In genomic region chr19:16626796-16627193, GRCh38 we compare ENCODE assay signal across 7 cellular contexts. TPM values are rescaled to one million over a fixed set of nuclear protein-coding genes. Genes with fewer than 3 reads are reported as not detected.
DNase-seq lines count a peak whose midpoint lies in the region; ATAC-seq lines count a peak whose summit lies in the region.

No MANE protein-coding gene starts in this region.

- peaks cover 29% of the 10 kb centered on the region for H3K4me1 Mint-ChIP-seq in activated T-helper 2 cell treated with anti-CD3 and anti-CD28 coated beads, Interferon-gamma antibody, Interleukin-2, Interleukin-4, amounts not matched to agents 10 μg/mL and 5 μg/mL and 100 μg/mL, durations not matched to agents 14 hours and 24 hours and 36 hours (ENCODE audit: low read depth)
- peaks cover 44% of the 10 kb centered on the region for H3K4me1 Mint-ChIP-seq in stimulated activated naive CD8-positive, alpha-beta T cell treated with anti-CD3 and anti-CD28 coated beads, Interleukin-15, Interleukin-2, amounts not matched to agents 100 ng/mL and 50 ng/mL, for 24 hours (ENCODE audit: low read depth)

- ATAC-seq in HG02840 (IDR thresholded peaks at IDR 0.05; ENCODE audit: low FRiP score, unreplicated experiment) = no peak

- intact Hi-C loops in activated T-helper 2 cell treated with anti-CD3 and anti-CD28 coated beads, Interferon-gamma antibody, Interleukin-2, Interleukin-4, amounts not matched to agents 10 μg/mL and 5 μg/mL and 100 μg/mL, durations not matched to agents 14 hours and 24 hours and 36 hours (cut with micrococcal nuclease) = no loop called here

- peak overlapping the region; percentile 98 for H3K4me3 ChIP-seq in HUES48 (ENCODE audit: low read depth, low read length)
- peak overlapping the region; percentile 84 for H3K4me3 ChIP-seq in iPS-18c (ENCODE audit: insufficient read depth, low read depth, low read length)

- H3K9ac ChIP-seq in HUES48 (ENCODE audit: low read depth, low read length) = peak overlapping the region; percentile 59

- peak overlapping the region; percentile 86 for H3K27ac Mint-ChIP-seq in activated T-helper 2 cell treated with anti-CD3 and anti-CD28 coated beads, Interferon-gamma antibody, Interleukin-2, Interleukin-4, amounts not matched to agents 10 μg/mL and 5 μg/mL and 100 μg/mL, durations not matched to agents 14 hours and 24 hours and 36 hours
- peak overlapping the region; percentile 85 for H3K27ac Mint-ChIP-seq in stimulated activated naive CD8-positive, alpha-beta T cell treated with anti-CD3 and anti-CD28 coated beads, Interleukin-15, Interleukin-2, amounts not matched to agents 100 ng/mL and 50 ng/mL, for 24 hours

- H3K27me3 ChIP-seq in HUES48 (ENCODE audit: control insufficient read depth, insufficient read depth, low read length) = no peaks in the 10 kb centered on the region

- no peaks in the 10 kb centered on the region for H3K9me3 Mint-ChIP-seq in activated T-helper 2 cell treated with anti-CD3 and anti-CD28 coated beads, Interferon-gamma antibody, Interleukin-2, Interleukin-4, amounts not matched to agents 10 μg/mL and 5 μg/mL and 100 μg/mL, durations not matched to agents 14 hours and 24 hours and 36 hours
- no peaks in the 10 kb centered on the region for H3K9me3 Mint-ChIP-seq in stimulated activated naive CD8-positive, alpha-beta T cell treated with anti-CD3 and anti-CD28 coated beads, Interleukin-15, Interleukin-2, amounts not matched to agents 100 ng/mL and 50 ng/mL, for 24 hours

- H3K36me3 Mint-ChIP-seq in activated T-helper 2 cell treated with anti-CD3 and anti-CD28 coated beads, Interferon-gamma antibody, Interleukin-2, Interleukin-4, amounts not matched to agents 10 μg/mL and 5 μg/mL and 100 μg/mL, durations not matched to agents 14 hours and 24 hours and 36 hours (ENCODE audit: low read depth) = peaks cover 49% of the 10 kb centered on the region
- peaks cover 27% of the 10 kb centered on the region for H3K36me3 Mint-ChIP-seq in stimulated activated naive CD8-positive, alpha-beta T cell treated with anti-CD3 and anti-CD28 coated beads, Interleukin-15, Interleukin-2, amounts not matched to agents 100 ng/mL and 50 ng/mL, for 24 hours (ENCODE audit: low read depth)

- peak overlapping the region; percentile 90 for H3K4me3 Mint-ChIP-seq in activated T-helper 2 cell treated with anti-CD3 and anti-CD28 coated beads, Interferon-gamma antibody, Interleukin-2, Interleukin-4, amounts not matched to agents 10 μg/mL and 5 μg/mL and 100 μg/mL, durations not matched to agents 14 hours and 24 hours and 36 hours (ENCODE audit: low read depth)
- H3K4me3 Mint-ChIP-seq in stimulated activated naive CD8-positive, alpha-beta T cell treated with anti-CD3 and anti-CD28 coated beads, Interleukin-15, Interleukin-2, amounts not matched to agents 100 ng/mL and 50 ng/mL, for 24 hours = peak overlapping the region; percentile 94

- H3K36me3 ChIP-seq in HUES48 (ENCODE audit: control insufficient read depth, insufficient read depth, low read length) = peaks cover 28% of the 10 kb centered on the region

- H3K4me1 ChIP-seq in HUES48 (ENCODE audit: control insufficient read depth, insufficient read depth, low read length) = peaks cover 31% of the 10 kb centered on the region

- H3K27ac ChIP-seq in HUES48 (ENCODE audit: low read depth, low read length) = peak overlapping the region; percentile 63

- DNase-seq in activated T-helper 2 cell treated with anti-CD3 and anti-CD28 coated beads, Interferon-gamma antibody, Interleukin-2, Interleukin-4, amounts not matched to agents 10 μg/mL and 5 μg/mL and 100 μg/mL, durations not matched to agents 14 hours and 24 hours and 36 hours (ENCODE audit: low spot score) = no peak
- no peak for DNase-seq in NCI-H748 treated with DMSO at 0.1 percent for 48 hours (lab: John Stamatoyannopoulos, UW)
- DNase-seq in ACHN = no peak

- in situ Hi-C loops in ACHN (cut with HindIII; ENCODE audit: low pct_ligation_motif_present, low pct_unique_long_range_greater_than_20kb, low sequenced_read_pairs) = no loop called here

- no peaks in the 10 kb centered on the region for H3K27me3 Mint-ChIP-seq in activated T-helper 2 cell treated with anti-CD3 and anti-CD28 coated beads, Interferon-gamma antibody, Interleukin-2, Interleukin-4, amounts not matched to agents 10 μg/mL and 5 μg/mL and 100 μg/mL, durations not matched to agents 14 hours and 24 hours and 36 hours (ENCODE audit: low read depth)
- no peaks in the 10 kb centered on the region for H3K27me3 Mint-ChIP-seq in stimulated activated naive CD8-positive, alpha-beta T cell treated with anti-CD3 and anti-CD28 coated beads, Interleukin-15, Interleukin-2, amounts not matched to agents 100 ng/mL and 50 ng/mL, for 24 hours

- H3K9me3 ChIP-seq in HUES48 (ENCODE audit: control insufficient read depth, insufficient read depth, low read length) (no peaks in the 10 kb centered on the region), iPS-18c (ENCODE audit: control insufficient read depth, insufficient read depth, low read length) (no peaks in the 10 kb centered on the region)

RNA-seq across cellular contexts. Expression of gene MED26, which starts 1.2 kb away (rescaled TPM):
- total RNA-seq in activated T-helper 2 cell treated with anti-CD3 and anti-CD28 coated beads, Interferon-gamma antibody, Interleukin-2, Interleukin-4, amounts not matched to agents 10 μg/mL and 5 μg/mL and 100 μg/mL, durations not matched to agents 14 hours and 24 hours and 36 hours = 13.4 and 15.8 TPM in 2 replicates

RNA-seq across cellular contexts. Expression of gene SMIM7, which starts 33.1 kb away (rescaled TPM):
- 60.3 and 60.9 TPM in 2 replicates for total RNA-seq in activated T-helper 2 cell treated with anti-CD3 and anti-CD28 coated beads, Interferon-gamma antibody, Interleukin-2, Interleukin-4, amounts not matched to agents 10 μg/mL and 5 μg/mL and 100 μg/mL, durations not matched to agents 14 hours and 24 hours and 36 hours

RNA-seq across cellular contexts. Expression of gene TMEM38A, which starts 34.1 kb away (rescaled TPM):
- 0.64 and 0.96 TPM in 2 replicates for total RNA-seq in activated T-helper 2 cell treated with anti-CD3 and anti-CD28 coated beads, Interferon-gamma antibody, Interleukin-2, Interleukin-4, amounts not matched to agents 10 μg/mL and 5 μg/mL and 100 μg/mL, durations not matched to agents 14 hours and 24 hours and 36 hours

RNA-seq across cellular contexts. Expression of gene SLC35E1, which starts 54.6 kb away (rescaled TPM):
- total RNA-seq in activated T-helper 2 cell treated with anti-CD3 and anti-CD28 coated beads, Interferon-gamma antibody, Interleukin-2, Interleukin-4, amounts not matched to agents 10 μg/mL and 5 μg/mL and 100 μg/mL, durations not matched to agents 14 hours and 24 hours and 36 hours = 55.3 and 56.0 TPM in 2 replicates
